17 cellular contexts compared by ENCODE assay signal in the genomic region with DNA sequence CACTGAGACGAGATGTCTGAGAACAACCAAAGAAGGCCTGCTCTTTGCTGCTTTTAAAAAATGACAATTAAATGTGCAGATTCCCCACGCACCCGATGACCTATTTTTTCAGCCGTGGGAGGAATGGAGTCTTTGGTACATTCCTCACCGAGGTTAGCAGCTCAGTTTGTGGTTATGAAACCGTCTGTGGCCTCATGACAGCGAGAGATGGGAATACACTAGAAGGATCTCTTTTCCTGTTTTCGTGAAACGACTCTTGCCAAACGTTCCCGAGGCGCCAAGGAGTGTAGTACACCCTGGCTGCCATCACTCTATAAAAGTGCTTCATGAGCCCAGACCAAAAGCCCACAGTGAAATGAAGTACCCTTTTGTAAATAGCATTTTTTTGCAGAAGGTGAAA.
A peak's percentile ranks its signal among the peaks of the same experiment; 100 is the strongest.
DNase-seq lines count a peak whose midpoint lies in the region; ATAC-seq and TF ChIP-seq lines count a peak whose summit lies in the region.
"Had no signal": no experiment of that assay in that cellular context is flagged by ENCODE, and none has a peak within 500 bp of the region (broad histone marks: within the 10 kb centered on the region; RNA-seq: fewer than 3 reads in every experiment).

No MANE protein-coding gene starts in this region.

- H3K4me3 ChIP-seq in fibroblast of pulmonary artery (replicated peaks; ENCODE audit: low read depth, low read length) = no peak overlapping the region
- no peak overlapping the region for H3K4me3 ChIP-seq in neural progenitor cell
- H3K4me3 ChIP-seq: A549 had no signal

- no peak overlapping the region for H2AFZ ChIP-seq in neural progenitor cell (replicated peaks)
- H2AFZ ChIP-seq: parathyroid adenoma had no signal

- H3K27ac ChIP-seq in neural progenitor cell = no peak overlapping the region
- H3K27ac ChIP-seq: A549, parathyroid adenoma had no signal

- no peaks in the 10 kb centered on the region for H3K9me3 ChIP-seq in neural progenitor cell (ENCODE audit: low read depth)
- H3K9me3 ChIP-seq: A549 had no signal

- intact Hi-C loops in Right ventricle myocardium inferior (cut with DNase I) = no loop called here
- intact Hi-C loops in cardiac septum (cut with DNase I) = no loop called here

- no peak overlapping the region for H3K4me3 Mint-ChIP-seq in neural progenitor cell
- H3K4me3 Mint-ChIP-seq: activated CD4-positive, alpha-beta T cell treated with anti-CD3 and anti-CD28 coated beads, Interleukin-2, amount 10 ng/mL, durations not matched to agents 7 days and 5 days; IgD-negative memory B cell had no signal

- no peaks in the 10 kb centered on the region for H3K36me3 ChIP-seq in neural progenitor cell

- peak; percentile 72 for DNase-seq in Right ventricle myocardium inferior (ENCODE audit: missing footprints)
- no peak for DNase-seq in cardiac septum (ENCODE audit: low spot score)
- DNase-seq in fibroblast of pulmonary artery (ENCODE audit: low read depth) = peak; percentile 60
- DNase-seq in neural progenitor cell (ENCODE audit: low spot score) = no peak
- DNase-seq in HPDE6-E6E7 (ENCODE audit: extremely low spot score) = no peak
- DNase-seq: activated CD4-positive, alpha-beta T cell treated with anti-CD3 and anti-CD28 coated beads, Interleukin-2, amount 10 ng/mL, durations not matched to agents 7 days and 5 days; activated effector memory CD4-positive, alpha-beta T cell treated with anti-CD3 and anti-CD28 coated beads, Interleukin-2, amount 50 U/mL, for 16 hours; cortex of kidney; foreskin melanocyte; NCI-H2081 treated with DMSO at 0.1 percent for 48 hours; SW 1271 had no signal

- no peaks in the 10 kb centered on the region for H3K4me1 ChIP-seq in neural progenitor cell
- H3K4me1 ChIP-seq: A549, parathyroid adenoma had no signal

- no peak overlapping the region for H3K4me2 ChIP-seq in neural progenitor cell
- H3K4me2 ChIP-seq: A549 had no signal

- no peaks in the 10 kb centered on the region for H3F3A ChIP-seq in neural progenitor cell (ENCODE audit: low read depth)

- no peaks in the 10 kb centered on the region for H4K20me1 ChIP-seq in neural progenitor cell (ENCODE audit: low read depth)

- ATAC-seq in Right ventricle myocardium inferior = peak; percentile 67
- ATAC-seq in GM21528 (IDR thresholded peaks at IDR 0.05; ENCODE audit: low FRiP score, unreplicated experiment) = no peak
- no peak for ATAC-seq in HG02763 (IDR thresholded peaks at IDR 0.05; ENCODE audit: unreplicated experiment)
- ATAC-seq in HG03196 (IDR thresholded peaks at IDR 0.05; ENCODE audit: unreplicated experiment) = no peak
- ATAC-seq: A549 had no signal

- H3K27ac Mint-ChIP-seq in neural progenitor cell = peak overlapping the region; percentile 87
- H3K27ac Mint-ChIP-seq: activated CD4-positive, alpha-beta T cell treated with anti-CD3 and anti-CD28 coated beads, Interleukin-2, amount 10 ng/mL, durations not matched to agents 7 days and 5 days; IgD-negative memory B cell had no signal

- no peaks in the 10 kb centered on the region for H3K4me1 Mint-ChIP-seq in neural progenitor cell
- H3K4me1 Mint-ChIP-seq: activated CD4-positive, alpha-beta T cell treated with anti-CD3 and anti-CD28 coated beads, Interleukin-2, amount 10 ng/mL, durations not matched to agents 7 days and 5 days; IgD-negative memory B cell had no signal

- no peaks in the 10 kb centered on the region for H3K9me3 Mint-ChIP-seq in neural progenitor cell
- H3K9me3 Mint-ChIP-seq: activated CD4-positive, alpha-beta T cell treated with anti-CD3 and anti-CD28 coated beads, Interleukin-2, amount 10 ng/mL, durations not matched to agents 7 days and 5 days; IgD-negative memory B cell had no signal

- no peak for TF ChIP-seq CTCF in fibroblast of pulmonary artery (IDR thresholded peaks at IDR 0.05; ENCODE audit: low read length, missing control alignments)
- no peak for TF ChIP-seq CTCF in neural progenitor cell (IDR thresholded peaks at IDR 0.05)

- H3K27me3 ChIP-seq in neural progenitor cell = no peaks in the 10 kb centered on the region

- no peaks in the 10 kb centered on the region for H3K79me2 ChIP-seq in neural progenitor cell (ENCODE audit: low read depth)
- H3K79me2 ChIP-seq: parathyroid adenoma had no signal

- H3K36me3 Mint-ChIP-seq in neural progenitor cell = no peaks in the 10 kb centered on the region
- H3K36me3 Mint-ChIP-seq: IgD-negative memory B cell had no signal

- no peak overlapping the region for H3K9ac ChIP-seq in neural progenitor cell
- H3K9ac ChIP-seq: parathyroid adenoma had no signal

- H3K27me3 Mint-ChIP-seq in neural progenitor cell (ENCODE audit: insufficient read depth, low read depth) = peaks cover 4% of the 10 kb centered on the region

Comparison
In these comparisons a context has a peak if more than half of its experiments do, and no peak if none do; other contexts are left out.
1. DNase-seq: peak in Right ventricle myocardium inferior (single experiment) and fibroblast of pulmonary artery (single experiment); none in cardiac septum (single experiment), neural progenitor cell (single experiment) and HPDE6-E6E7 (single experiment).